In the genomic region with DNA sequence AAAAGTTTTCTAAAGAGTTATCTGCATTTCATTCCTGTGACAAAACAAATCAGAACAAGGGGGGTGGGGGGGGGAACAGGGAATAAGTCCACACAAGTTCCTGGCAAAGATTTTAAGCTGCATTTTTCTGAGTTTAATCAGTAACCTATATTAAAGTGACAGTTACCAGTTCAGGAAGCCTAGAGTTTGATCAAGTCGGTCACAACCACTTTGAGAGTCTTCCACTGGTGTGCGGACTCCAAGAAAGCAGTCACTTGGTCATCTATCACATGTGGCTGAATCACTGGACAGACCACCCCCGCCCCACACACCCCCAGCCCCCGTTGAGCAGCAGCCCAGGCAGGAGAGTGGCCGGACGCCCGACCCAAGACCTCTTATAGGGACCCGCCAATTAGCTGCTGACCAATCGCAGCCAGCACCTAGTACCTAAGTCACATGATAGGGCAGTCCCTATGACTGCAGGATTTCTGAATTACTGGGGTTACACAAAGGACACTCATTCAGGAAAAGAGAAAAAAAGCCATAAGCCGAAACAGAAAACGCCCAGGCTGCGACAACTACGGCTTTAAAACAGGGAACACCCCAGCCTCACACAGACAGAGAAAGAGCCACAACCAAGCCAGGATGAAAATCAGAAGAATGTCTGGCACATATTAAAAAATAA, we compare ENCODE assay signal across 8 cellular contexts.
DNase-seq lines count a peak whose midpoint lies in the region; ATAC-seq and TF ChIP-seq lines count a peak whose summit lies in the region.

No MANE protein-coding gene starts in this region.

- H3K27ac Mint-ChIP-seq in CD14-positive monocyte = peak overlapping the region; percentile 76 to 93 (median 90)
- peak overlapping the region; percentile 92 for H3K27ac Mint-ChIP-seq in memory B cell

- H3K4me3 Mint-ChIP-seq in CD14-positive monocyte (peak overlapping the region; percentile 79 to 90), memory B cell (peak overlapping the region; percentile 93)

- H3K27me3 ChIP-seq in colonic mucosa = no peaks in the 10 kb centered on the region
- H3K27me3 ChIP-seq in subcutaneous abdominal adipose tissue (ENCODE audit: control insufficient read depth in 5 of 5, insufficient read depth in 4 of 5, low read length in 5 of 5) = peaks cover 0 to 19% (median 10%) of the 10 kb centered on the region in 5 donors

- no peaks in the 10 kb centered on the region for H3K9me3 ChIP-seq in colonic mucosa
- H3K9me3 ChIP-seq in subcutaneous abdominal adipose tissue (ENCODE audit: control insufficient read depth in 5 of 5, low read length in 5 of 5) = no peaks in the 10 kb centered on the region

- intact Hi-C loops in CD14-positive monocyte (cut with micrococcal nuclease) = loop anchor here in 1 of 2 donors (5.0 to 10.0 kb wide), 2 partner anchors 37 to 1065 kb away; a partner anchor contains a TSS
- intact Hi-C loops in colonic mucosa (cut with DNase I) = no loop called here

- DNase-seq in CD14-positive monocyte (ENCODE audit: low spot score) (peak; percentile 87), colonic mucosa (peak; percentile 77), memory B cell (ENCODE audit: low spot score in 2 of 2) (peak in 1 of 2 donors; percentile 34), NCI-H2196 treated with DMSO at 0.1 percent for 48 hours (lab: John Stamatoyannopoulos, UW; ENCODE audit: unreplicated experiment) (no peak)

- peaks cover 42% of the 10 kb centered on the region for H3K4me1 Mint-ChIP-seq in CD14-positive monocyte
- peaks cover 26% of the 10 kb centered on the region for H3K4me1 Mint-ChIP-seq in memory B cell

- ATAC-seq in GM19035 (IDR thresholded peaks at IDR 0.05; ENCODE audit: unreplicated experiment) = peak; percentile 85
- peak; percentile 75 for ATAC-seq in HG03108 (IDR thresholded peaks at IDR 0.05; ENCODE audit: unreplicated experiment)
- ATAC-seq in SK-N-SH treated with all-trans-retinoic acid at 6 μM for 48 hours = peak; percentile 73
- peak; percentile 81 for ATAC-seq in memory B cell (ENCODE audit: low read depth)

- H3K36me3 Mint-ChIP-seq in CD14-positive monocyte = no peaks in the 10 kb centered on the region
- no peaks in the 10 kb centered on the region for H3K36me3 Mint-ChIP-seq in memory B cell

- H3K4me3 ChIP-seq in colonic mucosa (peak overlapping the region; percentile 22), subcutaneous abdominal adipose tissue (ENCODE audit: low read depth in 1 of 5, low read length in 5 of 5) (peak overlapping the region; percentile 53 to 83 (median 65))

- peak overlapping the region in 1 of 2 donors; percentile 85 for H3K9ac ChIP-seq in colonic mucosa (ENCODE audit: low read depth in 2 of 2, low read length in 2 of 2)
- H3K9ac ChIP-seq in subcutaneous abdominal adipose tissue (ENCODE audit: low read length in 5 of 5) = peak overlapping the region in 4 of 5 donors; percentile 47 to 81 (median 70)

- no peaks in the 10 kb centered on the region for H3K36me3 ChIP-seq in colonic mucosa
- H3K36me3 ChIP-seq in subcutaneous abdominal adipose tissue (ENCODE audit: control insufficient read depth in 5 of 5, insufficient read depth in 5 of 5, low read length in 5 of 5) = no peaks in the 10 kb centered on the region

- H3K4me1 ChIP-seq in colonic mucosa = no peaks in the 10 kb centered on the region
- H3K4me1 ChIP-seq in subcutaneous abdominal adipose tissue (ENCODE audit: control insufficient read depth in 5 of 5, insufficient read depth in 5 of 5, low read length in 5 of 5) = peaks cover 0 to 31% (median 9%) of the 10 kb centered on the region in 5 donors

- no peak for TF ChIP-seq CTCF in CD14-positive monocyte (IDR thresholded peaks at IDR 0.05)
- TF ChIP-seq CTCF in colonic mucosa (IDR thresholded peaks at IDR 0.05) = no peak

- peaks cover 0 to 46% (median 0%) of the 10 kb centered on the region in 3 donors for H3K27me3 Mint-ChIP-seq in CD14-positive monocyte (ENCODE audit: low read depth in 3 of 3)
- no peaks in the 10 kb centered on the region for H3K27me3 Mint-ChIP-seq in memory B cell

- H3K9me3 Mint-ChIP-seq in CD14-positive monocyte = peaks cover 0 to 2% (median 0%) of the 10 kb centered on the region in 7 donors
- no peaks in the 10 kb centered on the region for H3K9me3 Mint-ChIP-seq in memory B cell

- H3K27ac ChIP-seq in colonic mucosa (peak overlapping the region; percentile 84), subcutaneous abdominal adipose tissue (ENCODE audit: low read depth, low read length) (peak overlapping the region; percentile 70)

TF ChIP-seq in SK-N-SH treated with all-trans-retinoic acid at 6 μM for 48 hours, 23 proteins besides CTCF, POLR2A, EP300 and RAD21:
- TF ChIP-seq ZFP3 (CRISPR knock-in tag; IDR thresholded peaks at IDR 0.05) = no peak
